Comparison of ENCODE assay signal across 25 cellular contexts in the genomic region with DNA sequence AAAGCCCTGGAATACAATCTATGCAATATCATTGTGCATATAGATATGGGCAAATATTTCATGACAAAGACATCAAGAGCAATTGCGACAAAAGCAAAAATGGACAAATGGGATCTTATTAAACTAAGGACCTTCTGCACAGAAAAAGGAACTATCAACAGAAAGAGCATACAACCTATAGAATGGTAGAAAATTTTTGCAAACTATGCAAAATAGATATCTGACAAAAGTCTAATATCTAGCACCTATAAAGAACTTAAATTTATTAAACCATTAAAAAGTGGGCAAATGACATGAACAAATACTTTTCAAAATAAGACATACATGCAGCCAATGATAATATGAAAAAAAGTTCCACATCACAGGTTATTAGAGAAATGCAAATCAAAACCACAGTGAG.
A peak's percentile ranks its signal among the peaks of the same experiment; 100 is the strongest.
DNase-seq lines count a peak whose midpoint lies in the region; ATAC-seq, FAIRE-seq and TF ChIP-seq lines count a peak whose summit lies in the region.
"Had no signal": no experiment of that assay in that cellular context is flagged by ENCODE, and none has a peak within 500 bp of the region (broad histone marks: within the 10 kb centered on the region; RNA-seq: fewer than 3 reads in every experiment).

No MANE protein-coding gene starts in this region.

- no peaks in the 10 kb centered on the region for H3K9me3 Mint-ChIP-seq in astrocyte (ENCODE audit: unreplicated experiment)

- no peak overlapping the region for H3K27ac ChIP-seq in HepG2 (ENCODE audit: extremely low read length, insufficient read depth, low read length)
- no peak overlapping the region for H3K27ac ChIP-seq in right lobe of liver
- H3K27ac ChIP-seq in astrocyte (ENCODE audit: low read depth, low read length) = no peak overlapping the region
- H3K27ac ChIP-seq: 22Rv1, BLaER1 had no signal

- no peak overlapping the region for H3K27ac Mint-ChIP-seq in astrocyte (ENCODE audit: unreplicated experiment)
- H3K27ac Mint-ChIP-seq: CD14-positive monocyte; CD4-positive, alpha-beta memory T cell; CD4-positive, CD25-positive, alpha-beta regulatory T cell; CD8-positive, alpha-beta memory T cell had no signal

- H3K4me2 ChIP-seq in HepG2 (ENCODE audit: low read depth, low read length) = no peak overlapping the region
- H3K4me2 ChIP-seq in astrocyte (ENCODE audit: low read length) = no peak overlapping the region
- H3K4me2 ChIP-seq: BLaER1 had no signal

- H3K4me1 Mint-ChIP-seq in astrocyte (ENCODE audit: low read depth, unreplicated experiment) = no peaks in the 10 kb centered on the region
- H3K4me1 Mint-ChIP-seq: CD14-positive monocyte; CD4-positive, alpha-beta memory T cell; CD4-positive, CD25-positive, alpha-beta regulatory T cell; CD8-positive, alpha-beta memory T cell had no signal

- H2AFZ ChIP-seq in HepG2 (ENCODE audit: low read length) (no peak overlapping the region), astrocyte (ENCODE audit: low read depth, low read length) (no peak overlapping the region)

- H3K4me1 ChIP-seq in HepG2 (ENCODE audit: insufficient read depth, low read length) = no peaks in the 10 kb centered on the region
- no peaks in the 10 kb centered on the region for H3K4me1 ChIP-seq in right lobe of liver
- no peaks in the 10 kb centered on the region for H3K4me1 ChIP-seq in astrocyte (ENCODE audit: insufficient read depth, low read length)
- H3K4me1 ChIP-seq: BE2C had no signal

- TF ChIP-seq RAD21 in HepG2 (CRISPR knock-in tag; IDR thresholded peaks at IDR 0.05) = no peak

- no peak overlapping the region for H3K4me3 Mint-ChIP-seq in astrocyte (ENCODE audit: unreplicated experiment)
- H3K4me3 Mint-ChIP-seq: CD14-positive monocyte; CD4-positive, alpha-beta memory T cell; CD4-positive, CD25-positive, alpha-beta regulatory T cell; CD8-positive, alpha-beta memory T cell had no signal

- no peaks in the 10 kb centered on the region for H4K20me1 ChIP-seq in HepG2 (ENCODE audit: insufficient read depth, low read length)
- H4K20me1 ChIP-seq in astrocyte (ENCODE audit: insufficient read depth, low read length) = no peaks in the 10 kb centered on the region
- H4K20me1 ChIP-seq: BLaER1 had no signal

- H3K4me3 ChIP-seq in HepG2 (replicated peaks in 1 of 3; ENCODE audit: insufficient read depth in 1 of 3, low read depth in 2 of 3, low read length in 3 of 3) (no peak overlapping the region), right lobe of liver (no peak overlapping the region), astrocyte (ENCODE audit: insufficient read depth, low read depth, low read length) (no peak overlapping the region)
- H3K4me3 ChIP-seq: BLaER1, GM12878 had no signal

- H3K9me3 ChIP-seq in HepG2 (ENCODE audit: low read length) = no peaks in the 10 kb centered on the region
- no peaks in the 10 kb centered on the region for H3K9me3 ChIP-seq in right lobe of liver
- H3K9me3 ChIP-seq in astrocyte (ENCODE audit: insufficient read depth, low read depth, low read length) = no peaks in the 10 kb centered on the region
- H3K9me3 ChIP-seq: BE2C, BLaER1 had no signal

- no peaks in the 10 kb centered on the region for H3K36me3 ChIP-seq in HepG2 (replicated peaks in 1 of 2; ENCODE audit: control insufficient read depth in 1 of 2, insufficient read depth in 2 of 2, low read length in 2 of 2)
- no peaks in the 10 kb centered on the region for H3K36me3 ChIP-seq in right lobe of liver
- no peaks in the 10 kb centered on the region for H3K36me3 ChIP-seq in astrocyte (ENCODE audit: insufficient read depth, low read length)
- H3K36me3 ChIP-seq: BE2C, BLaER1 had no signal

- H3K79me2 ChIP-seq in HepG2 (ENCODE audit: insufficient read depth, low read length) = no peaks in the 10 kb centered on the region
- no peaks in the 10 kb centered on the region for H3K79me2 ChIP-seq in astrocyte (ENCODE audit: insufficient read depth, low read length)

- H3K27me3 ChIP-seq in HepG2 (ENCODE audit: control insufficient read depth in 1 of 2, insufficient read depth in 2 of 2, low read length in 2 of 2) (no peaks in the 10 kb centered on the region), right lobe of liver (no peaks in the 10 kb centered on the region), astrocyte (ENCODE audit: insufficient read depth, low read length) (no peaks in the 10 kb centered on the region)
- H3K27me3 ChIP-seq: BE2C, BLaER1 had no signal

- H3K27me3 Mint-ChIP-seq in astrocyte (ENCODE audit: low read depth, unreplicated experiment) = no peaks in the 10 kb centered on the region
- H3K27me3 Mint-ChIP-seq: CD4-positive, alpha-beta memory T cell; CD4-positive, CD25-positive, alpha-beta regulatory T cell; CD8-positive, alpha-beta memory T cell had no signal

- intact Hi-C loops in HepG2 (cut with micrococcal nuclease; ENCODE audit: unreplicated experiment) (no loop called here), right lobe of liver (cut with DNase I) (no loop called here), left cardiac atrium (cut with DNase I) (no loop called here)

- H3K36me3 Mint-ChIP-seq in astrocyte (ENCODE audit: low read depth, unreplicated experiment) = no peaks in the 10 kb centered on the region
- H3K36me3 Mint-ChIP-seq: CD14-positive monocyte; CD4-positive, alpha-beta memory T cell; CD4-positive, CD25-positive, alpha-beta regulatory T cell; CD8-positive, alpha-beta memory T cell had no signal

- 85% methylated on average over 1 of the region's 1 CpG for WGBS in HepG2 (ENCODE audit: low lambda C conversion rate)
- WGBS in right lobe of liver (ENCODE audit: insufficient coverage, low coverage, low lambda C conversion rate, missing lambda C conversion rate) = 92% methylated on average over 1 of the region's 1 CpG

- POLR2A ChIA-PET in HepG2 (lab: Yijun Ruan, JAX) = no interaction called here

- DNase-seq in HepG2 (ENCODE audit: low spot score) (no peak), right lobe of liver (no peak), astrocyte (ENCODE audit: low read depth) (no peak), left cardiac atrium (no peak)
- DNase-seq: ACHN; BE2C; C1 segment of cervical spinal cord; CD4-positive, alpha-beta memory T cell; CD4-positive, CD25-positive, alpha-beta regulatory T cell; CD8-positive, alpha-beta memory T cell; COR-L47; DMS 273 treated with DMSO at 0.1 percent for 48 hours; DMS153; DMS53; DMS79; DND-41; EL; GDM1 had no signal

- TF ChIP-seq POLR2A in HepG2 (IDR thresholded peaks at IDR 0.05; ENCODE audit: insufficient read depth in 1 of 2, low read depth in 2 of 2, low read length in 2 of 2) = no peak
- no peak for TF ChIP-seq POLR2A in right lobe of liver (IDR thresholded peaks at IDR 0.05)

- TF ChIP-seq CTCF in HepG2 (CRISPR knock-in tag; IDR thresholded peaks at IDR 0.05) = no peak
- no peak for TF ChIP-seq CTCF in right lobe of liver (IDR thresholded peaks at IDR 0.05)
- TF ChIP-seq CTCF in astrocyte (IDR thresholded peaks at IDR 0.05; ENCODE audit: insufficient read depth, low read depth, low read length) = no peak

- no TSS peak for BruUV-seq in HepG2 (replicated peaks; lab: Mats Ljungman, UMichigan)

- CTCF ChIA-PET in HepG2 (lab: Yijun Ruan, JAX; ENCODE audit: low intra/inter-chr PET ratio, low total read pairs) = no interaction called here

- no peak for ATAC-seq in HepG2
- no peak for ATAC-seq in right lobe of liver
- ATAC-seq in GM18870 (IDR thresholded peaks at IDR 0.05; ENCODE audit: unreplicated experiment) = no peak
- ATAC-seq in left cardiac atrium = no peak
- ATAC-seq: GM12878 had no signal

- TF ChIP-seq EP300 in HepG2 (IDR thresholded peaks at IDR 0.05; ENCODE audit: low read depth in 2 of 2, low read length in 2 of 2) (no peak), HepG2 (CRISPR knock-in tag; IDR thresholded peaks at IDR 0.05; ENCODE audit: borderline replicate concordance) (no peak)

- no peak for FAIRE-seq in HepG2 (lab: Jason Lieb, UNC)
- peak; percentile 81 for FAIRE-seq in astrocyte (lab: Jason Lieb, UNC)
- FAIRE-seq: GM12878, GM12892, GM18507 had no signal

- no peak overlapping the region for H3K9ac ChIP-seq in HepG2 (ENCODE audit: insufficient read depth, low read depth, low read length)
- no peak overlapping the region for H3K9ac ChIP-seq in astrocyte (ENCODE audit: low read length)
- H3K9ac ChIP-seq: BLaER1 had no signal

- in situ Hi-C loops in HepG2 (cut with HindIII; ENCODE audit: extremely low pct_ligation_motif_present, low pct_unique_long_range_greater_than_20kb) = no loop called here

TF ChIP-seq in HepG2, 621 proteins besides CTCF, POLR2A, EP300 and RAD21:
- TF ChIP-seq MAFK (conservative IDR thresholded peaks at IDR 0.05 in 1 of 2, IDR thresholded peaks at IDR 0.05 in 1 of 2; ENCODE audit: low read length in 2 of 2) (peak in 1 of 2 experiments; percentile 62; a peak in 2 of 4 replicates), IKZF1 (IDR thresholded peaks at IDR 0.05) (no peak), MAFF (IDR thresholded peaks at IDR 0.05; ENCODE audit: low read depth, low read length) (0 out of 2 replicates have a peak, but pooled peaks have one; percentile 20)
